ENCODE assay signal across 17 cellular contexts in genomic region chr1:175433586-175434267, GRCh38.
DNase-seq lines count a peak whose midpoint lies in the region; ATAC-seq and TF ChIP-seq lines count a peak whose summit lies in the region.
"Had no signal": no experiment of that assay in that cellular context is flagged by ENCODE, and none has a peak within 500 bp of the region (broad histone marks: within the 10 kb centered on the region; RNA-seq: fewer than 3 reads in every experiment).

No MANE protein-coding gene starts in this region.

- H3K4me2 ChIP-seq in mesendoderm (ENCODE audit: low read length): no peak overlapping the region

- TF ChIP-seq CTCF in brain (conservative IDR thresholded peaks at IDR 0.05): no peak

- H3K36me3 ChIP-seq in mesendoderm (ENCODE audit: control insufficient read depth, insufficient read depth, low read length) (no peaks in the 10 kb centered on the region), MG63 (no peaks in the 10 kb centered on the region)

- peak; percentile 43 for DNase-seq in activated CD4-positive, alpha-beta T cell treated with anti-CD3 and anti-CD28 coated beads, Interleukin-2, amount 10 ng/mL, durations not matched to agents 24 days and 14 days
- DNase-seq in activated CD4-positive, alpha-beta T cell treated with anti-CD3 and anti-CD28 coated beads for 36 hours: no peak
- DNase-seq in mesendoderm (peak; percentile 82), HK-2 (ENCODE audit: unreplicated experiment) (no peak), MG63 (no peak)
- DNase-seq: CD8-positive, alpha-beta T cell; DND-41; GF-D8; GOT3 had no signal

- no peak overlapping the region for H4K8ac ChIP-seq in mesendoderm (ENCODE audit: low read depth, low read length)

- peaks cover 2% of the 10 kb centered on the region for H3K4me1 ChIP-seq in mesendoderm (ENCODE audit: control insufficient read depth, low read depth, low read length)
- H3K4me1 ChIP-seq: Caco-2 had no signal

- no peak overlapping the region for H2AK5ac ChIP-seq in mesendoderm (ENCODE audit: low read length)

- intact Hi-C loops in activated CD4-positive, alpha-beta T cell treated with anti-CD3 and anti-CD28 coated beads, Interleukin-2, amount 10 ng/mL, durations not matched to agents 24 days and 14 days (cut with micrococcal nuclease): loop anchor here (1.0 kb wide), 1 partner anchor 281 kb away; no protein-coding TSS in a partner anchor
- intact Hi-C loops in activated CD4-positive, alpha-beta T cell treated with anti-CD3 and anti-CD28 coated beads for 36 hours (cut with DNase I, micrococcal nuclease): loop anchor here in 1 of 2 experiments (1.0 to 2.0 kb wide), 2 partner anchors 60 to 281 kb away; no protein-coding TSS in a partner anchor

- H3K27me3 Mint-ChIP-seq in activated CD4-positive, alpha-beta T cell treated with anti-CD3 and anti-CD28 coated beads, Interleukin-2, amount 10 ng/mL, durations not matched to agents 24 days and 14 days: peaks cover 25% of the 10 kb centered on the region
- peaks cover 32% of the 10 kb centered on the region for H3K27me3 Mint-ChIP-seq in activated CD4-positive, alpha-beta T cell treated with anti-CD3 and anti-CD28 coated beads for 36 hours
- peaks cover 11% of the 10 kb centered on the region for H3K27me3 Mint-ChIP-seq in brain

- CTCF ChIA-PET in activated CD4-positive, alpha-beta T cell treated with anti-CD3 and anti-CD28 coated beads for 36 hours (lab: Charles Lee): interaction anchor here (0.6 to 1.2 kb wide), 4 partner anchors 60 to 293 kb away, joined by 3 to 5 read pairs (median 3); no protein-coding TSS in a partner anchor

- H3K4me3 ChIP-seq in mesendoderm (ENCODE audit: low read length) (no peak overlapping the region), MG63 (no peak overlapping the region)

- WGBS in mesendoderm (ENCODE audit: extremely low coverage, insufficient coverage, low lambda C conversion rate): no CpG with 5 or more reads among the region's 6 CpGs

- no peak overlapping the region for H3K23ac ChIP-seq in mesendoderm (ENCODE audit: low read length)

- H2BK15ac ChIP-seq in mesendoderm (replicated peaks; ENCODE audit: low read depth): no peak overlapping the region

- H3K18ac ChIP-seq in mesendoderm (ENCODE audit: low read length): no peak overlapping the region

- no peak for ATAC-seq in activated CD4-positive, alpha-beta T cell treated with anti-CD3 and anti-CD28 coated beads for 36 hours
- ATAC-seq in GM19023 (IDR thresholded peaks at IDR 0.05; ENCODE audit: unreplicated experiment) (no peak), HG02588 (IDR thresholded peaks at IDR 0.05; ENCODE audit: unreplicated experiment) (no peak)
- ATAC-seq: CD8-positive, alpha-beta T cell had no signal

- H3K27ac ChIP-seq in mesendoderm (ENCODE audit: low read depth, low read length): no peak overlapping the region
- H3K27ac ChIP-seq: 22Rv1, HL-60 had no signal

- no peak overlapping the region for H2BK120ac ChIP-seq in mesendoderm (ENCODE audit: low read depth, low read length)

- no peak overlapping the region for H3K4ac ChIP-seq in mesendoderm (ENCODE audit: low read depth, low read length)

- H3K36me3 Mint-ChIP-seq in activated CD4-positive, alpha-beta T cell treated with anti-CD3 and anti-CD28 coated beads, Interleukin-2, amount 10 ng/mL, durations not matched to agents 24 days and 14 days (ENCODE audit: low read depth): no peaks in the 10 kb centered on the region
- no peaks in the 10 kb centered on the region for H3K36me3 Mint-ChIP-seq in activated CD4-positive, alpha-beta T cell treated with anti-CD3 and anti-CD28 coated beads for 36 hours (ENCODE audit: low read depth)
- H3K36me3 Mint-ChIP-seq in brain: no peaks in the 10 kb centered on the region
- H3K36me3 Mint-ChIP-seq: CD14-positive monocyte; CD8-positive, alpha-beta T cell had no signal

- no peak overlapping the region for H4K5ac ChIP-seq in mesendoderm (ENCODE audit: low read length)

- POLR2A ChIA-PET in activated CD4-positive, alpha-beta T cell treated with anti-CD3 and anti-CD28 coated beads for 36 hours (lab: Charles Lee): no interaction called here

- no peaks in the 10 kb centered on the region for H3K4me1 Mint-ChIP-seq in activated CD4-positive, alpha-beta T cell treated with anti-CD3 and anti-CD28 coated beads, Interleukin-2, amount 10 ng/mL, durations not matched to agents 24 days and 14 days
- no peaks in the 10 kb centered on the region for H3K4me1 Mint-ChIP-seq in activated CD4-positive, alpha-beta T cell treated with anti-CD3 and anti-CD28 coated beads for 36 hours
- H3K4me1 Mint-ChIP-seq in brain: no peaks in the 10 kb centered on the region
- H3K4me1 Mint-ChIP-seq: CD14-positive monocyte had no signal

- no peak overlapping the region for H3K56ac ChIP-seq in mesendoderm (ENCODE audit: low read length)

- H3K4me3 Mint-ChIP-seq in activated CD4-positive, alpha-beta T cell treated with anti-CD3 and anti-CD28 coated beads, Interleukin-2, amount 10 ng/mL, durations not matched to agents 24 days and 14 days: no peak overlapping the region
- H3K4me3 Mint-ChIP-seq in activated CD4-positive, alpha-beta T cell treated with anti-CD3 and anti-CD28 coated beads for 36 hours: no peak overlapping the region
- H3K4me3 Mint-ChIP-seq in brain: no peak overlapping the region
- H3K4me3 Mint-ChIP-seq: CD14-positive monocyte; CD8-positive, alpha-beta T cell; H9 had no signal

- no peak overlapping the region for H2BK5ac ChIP-seq in mesendoderm (ENCODE audit: low read length)

- H3K79me2 ChIP-seq in mesendoderm (ENCODE audit: control insufficient read depth, insufficient read depth, low read length): no peaks in the 10 kb centered on the region

- no peak overlapping the region for H3K27ac Mint-ChIP-seq in activated CD4-positive, alpha-beta T cell treated with anti-CD3 and anti-CD28 coated beads, Interleukin-2, amount 10 ng/mL, durations not matched to agents 24 days and 14 days
- H3K27ac Mint-ChIP-seq in activated CD4-positive, alpha-beta T cell treated with anti-CD3 and anti-CD28 coated beads for 36 hours: no peak overlapping the region
- peak overlapping the region in 3 of 5 experiments; percentile 32 to 57 (median 45) for H3K27ac Mint-ChIP-seq in brain
- H3K27ac Mint-ChIP-seq: CD14-positive monocyte; CD8-positive, alpha-beta T cell; H9 had no signal

- no peaks in the 10 kb centered on the region for H3K9me3 ChIP-seq in MG63
- H3K9me3 ChIP-seq: Caco-2 had no signal

- H3K9me3 Mint-ChIP-seq in activated CD4-positive, alpha-beta T cell treated with anti-CD3 and anti-CD28 coated beads, Interleukin-2, amount 10 ng/mL, durations not matched to agents 24 days and 14 days: no peaks in the 10 kb centered on the region
- H3K9me3 Mint-ChIP-seq in activated CD4-positive, alpha-beta T cell treated with anti-CD3 and anti-CD28 coated beads for 36 hours (ENCODE audit: low read depth): no peaks in the 10 kb centered on the region
- peaks cover 0 to 15% (median 9%) of the 10 kb centered on the region in 5 experiments for H3K9me3 Mint-ChIP-seq in brain
- H3K9me3 Mint-ChIP-seq: CD8-positive, alpha-beta T cell; H9 had no signal

- no peaks in the 10 kb centered on the region for H3K27me3 ChIP-seq in mesendoderm (ENCODE audit: insufficient read depth, low read length, poor library complexity)
- 0 out of 2 replicates have a peak, but pooled peaks cover 2% of the 10 kb centered on the region for H3K27me3 ChIP-seq in MG63

- no peak overlapping the region for H3K9ac ChIP-seq in mesendoderm (ENCODE audit: low read length)

- H3K79me1 ChIP-seq in mesendoderm (ENCODE audit: low read length): no peaks in the 10 kb centered on the region

Comparison
In these comparisons a context has a peak if more than half of its experiments do, and no peak if none do; other contexts are left out.
1. DNase-seq: peak in activated CD4-positive, alpha-beta T cell treated with anti-CD3 and anti-CD28 coated beads, Interleukin-2, amount 10 ng/mL, durations not matched to agents 24 days and 14 days (single experiment) and mesendoderm (single experiment); none in activated CD4-positive, alpha-beta T cell treated with anti-CD3 and anti-CD28 coated beads for 36 hours (single experiment), HK-2 (single experiment) and MG63 (single experiment).
2. H3K27ac Mint-ChIP-seq: peak in brain (3 of 5); none in activated CD4-positive, alpha-beta T cell treated with anti-CD3 and anti-CD28 coated beads, Interleukin-2, amount 10 ng/mL, durations not matched to agents 24 days and 14 days (single experiment) and activated CD4-positive, alpha-beta T cell treated with anti-CD3 and anti-CD28 coated beads for 36 hours (single experiment).